8 cellular contexts compared by ENCODE assay signal in genomic region chr1:15410884-15411245, GRCh38. TPM values are rescaled to one million over a fixed set of nuclear protein-coding genes. Genes with fewer than 3 reads are reported as not detected.
A peak's percentile ranks its signal among the peaks of the same experiment; 100 is the strongest.
DNase-seq lines count a peak whose midpoint lies in the region; ATAC-seq and TF ChIP-seq lines count a peak whose summit lies in the region.

No MANE protein-coding gene starts in this region.

- peaks cover 21% of the 10 kb centered on the region for H3K27me3 ChIP-seq in MM.1S (replicated peaks; ENCODE audit: insufficient read depth, low read length)
- H3K27me3 ChIP-seq in effector memory CD4-positive, alpha-beta T cell (replicated peaks; ENCODE audit: control insufficient read depth, insufficient read depth, low read length, poor library complexity, severe bottlenecking), result no peaks in the 10 kb centered on the region

- H3K9me2 ChIP-seq in MM.1S (replicated peaks; ENCODE audit: insufficient read depth, low read length), result no peaks in the 10 kb centered on the region

- no peak for ATAC-seq in HG02610 (IDR thresholded peaks at IDR 0.05; ENCODE audit: unreplicated experiment)

- peaks cover 27% of the 10 kb centered on the region for H3K4me1 Mint-ChIP-seq in neural crest cell

- H3K4me3 ChIP-seq in MM.1S (ENCODE audit: low read length), result peak overlapping the region; percentile 96
- H3K4me3 ChIP-seq in effector memory CD4-positive, alpha-beta T cell (ENCODE audit: insufficient read depth, low read depth, low read length, poor library complexity, severe bottlenecking), result peak overlapping the region; percentile 91

- H3K36me3 ChIP-seq in MM.1S (replicated peaks; ENCODE audit: insufficient read depth, low read length), result no peaks in the 10 kb centered on the region
- peaks cover 7% of the 10 kb centered on the region for H3K36me3 ChIP-seq in effector memory CD4-positive, alpha-beta T cell (ENCODE audit: control insufficient read depth, insufficient read depth, low read length)

- 0 out of 2 replicates have a peak overlapping the region, but pooled peaks have one; percentile 61 for H2AFZ ChIP-seq in MM.1S (ENCODE audit: low read length)

- no peaks in the 10 kb centered on the region for H3K9me3 Mint-ChIP-seq in neural crest cell

- peaks cover 13% of the 10 kb centered on the region for H3K27me3 Mint-ChIP-seq in neural crest cell (ENCODE audit: low read depth)

- H3K9me3 ChIP-seq in MM.1S (replicated peaks; ENCODE audit: insufficient read depth, low read length), result no peaks in the 10 kb centered on the region
- no peaks in the 10 kb centered on the region for H3K9me3 ChIP-seq in effector memory CD4-positive, alpha-beta T cell (ENCODE audit: control insufficient read depth, low read length)

- H3K4me1 ChIP-seq in MM.1S (ENCODE audit: low read length), result no peaks in the 10 kb centered on the region
- H3K4me1 ChIP-seq in effector memory CD4-positive, alpha-beta T cell (ENCODE audit: control insufficient read depth, insufficient read depth, low read length, poor library complexity, severe bottlenecking), result peaks cover 44% of the 10 kb centered on the region

- TF ChIP-seq CTCF in MM.1S (IDR thresholded peaks at IDR 0.05; ENCODE audit: low read length) (no peak), neural crest cell (conservative IDR thresholded peaks at IDR 0.05) (no peak)

- no peaks in the 10 kb centered on the region for H3F3A ChIP-seq in MM.1S (ENCODE audit: insufficient read depth, low read length)

- peak overlapping the region; percentile 82 for H3K9ac ChIP-seq in MM.1S (ENCODE audit: low read length)

- no peak overlapping the region for H3K27ac Mint-ChIP-seq in neural crest cell (ENCODE audit: unreplicated experiment)

- peaks cover 6% of the 10 kb centered on the region for H3K36me3 Mint-ChIP-seq in neural crest cell (ENCODE audit: low read depth)

- peak; percentile 23 for DNase-seq in CD1c-positive myeloid dendritic cell (ENCODE audit: extremely low spot score)
- no peak for DNase-seq in MM.1S
- DNase-seq in effector memory CD4-positive, alpha-beta T cell, result no peak
- DNase-seq in neural crest cell (ENCODE audit: low read depth, low spot score), result no peak
- DNase-seq in G401 (ENCODE audit: low spot score), result no peak
- no peak for DNase-seq in DMS 273 (lab: John Stamatoyannopoulos, UW; ENCODE audit: unreplicated experiment)
- DNase-seq in NCI-H2227 (lab: John Stamatoyannopoulos, UW; ENCODE audit: unreplicated experiment), result no peak

- H3K79me2 ChIP-seq in MM.1S (ENCODE audit: low read length), result peaks cover 28% of the 10 kb centered on the region

- in situ Hi-C loops in G401 (cut with HindIII; ENCODE audit: low sequenced_read_pairs), result no loop called here

- H3K4me2 ChIP-seq in MM.1S (ENCODE audit: low read depth, low read length), result peak overlapping the region; percentile 94

- no peak overlapping the region for H3K27ac ChIP-seq in MM.1S (ENCODE audit: low read length)
- peak overlapping the region; percentile 89 for H3K27ac ChIP-seq in effector memory CD4-positive, alpha-beta T cell (ENCODE audit: insufficient read depth, low read length, poor library complexity, severe bottlenecking)

- no peaks in the 10 kb centered on the region for H4K20me1 ChIP-seq in MM.1S (ENCODE audit: insufficient read depth, low read length)

- H3K4me3 Mint-ChIP-seq in neural crest cell, result peak overlapping the region; percentile 92

RNA-seq across cellular contexts. Expression of gene EFHD2, which starts 1.2 kb away (rescaled TPM):
- 22.4 and 23.0 TPM in 2 replicates for total RNA-seq in neural crest cell
- 52.5 and 60.2 TPM in 2 replicates for total RNA-seq in G401 (2014; rRNA removed; shearing (Covaris generic))

RNA-seq across cellular contexts. Expression of gene CTRC, which starts 27.4 kb away (rescaled TPM):
- 0.40 TPM in 1 of 2 replicates, not detected in the other for total RNA-seq in neural crest cell
- not detected in 2 replicates for total RNA-seq in G401 (2014; rRNA removed; shearing (Covaris generic))

RNA-seq across cellular contexts. Expression of gene CELA2A, which starts 45.7 kb away (rescaled TPM):
- not detected in 2 replicates for total RNA-seq in neural crest cell
- total RNA-seq in G401 (2014; rRNA removed; shearing (Covaris generic)), result not detected in 2 replicates
